9 cellular contexts compared by ENCODE assay signal in the genomic region with DNA sequence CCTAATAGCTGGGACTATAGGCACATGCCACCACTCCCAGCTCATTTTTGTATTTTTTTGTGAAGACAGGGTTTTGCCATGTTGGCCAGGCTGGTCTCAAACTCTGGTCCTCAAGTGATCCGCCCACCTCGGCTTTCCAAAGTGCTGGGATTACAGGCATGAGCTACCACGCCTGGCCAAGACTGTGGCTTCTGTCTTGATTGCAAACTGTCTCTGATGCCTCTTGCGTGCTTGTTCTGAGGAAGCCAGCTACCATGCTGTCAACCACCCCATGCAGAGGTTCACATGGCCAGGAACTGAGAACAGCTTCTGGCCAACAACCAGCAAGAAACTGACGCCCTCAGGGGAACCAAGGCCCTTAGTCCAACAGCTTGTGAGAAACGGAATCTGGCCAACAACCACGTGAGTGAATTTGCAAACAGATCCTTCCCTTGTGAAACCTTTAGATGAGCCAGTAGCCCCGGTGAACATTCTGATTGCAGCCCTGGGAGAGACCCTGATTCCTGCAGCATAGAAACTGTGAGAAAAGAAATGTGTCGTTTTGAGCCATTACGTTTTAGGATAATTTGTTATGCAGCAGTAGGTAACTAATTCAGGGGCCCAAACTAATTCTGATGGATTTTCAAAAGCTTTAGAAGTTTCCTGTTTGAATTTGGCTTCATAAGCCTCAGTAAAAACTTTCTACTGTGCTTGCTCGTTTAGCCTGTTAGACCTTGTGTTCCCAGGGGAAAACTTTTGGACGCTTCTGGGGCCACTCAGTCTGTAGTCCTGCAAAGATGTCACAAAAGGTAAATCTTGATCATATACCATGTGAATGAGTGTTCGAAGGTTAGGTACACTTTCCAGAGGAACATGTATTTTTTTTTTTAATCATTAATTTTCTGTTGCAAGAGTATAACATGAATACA.
DNase-seq lines count a peak whose midpoint lies in the region; ATAC-seq and TF ChIP-seq lines count a peak whose summit lies in the region.
"Had no signal": no experiment of that assay in that cellular context is flagged by ENCODE, and none has a peak within 500 bp of the region (broad histone marks: within the 10 kb centered on the region; RNA-seq: fewer than 3 reads in every experiment).

No MANE protein-coding gene starts in this region.

- no peaks in the 10 kb centered on the region for H3K9me3 ChIP-seq in suprapubic skin
- no peaks in the 10 kb centered on the region for H3K9me3 ChIP-seq in T-helper 17 cell (ENCODE audit: control insufficient read depth, low read length, poor library complexity, severe bottlenecking)

- DNase-seq in GM12864 (ENCODE audit: low read depth): peak; percentile 92
- DNase-seq in LNCaP clone FGC (ENCODE audit: low read depth): peak; percentile 11
- DNase-seq in fibroblast of pulmonary artery (ENCODE audit: low read depth): peak; percentile 87
- peak; percentile 80 to 82 for DNase-seq in suprapubic skin (ENCODE audit: low spot score in 2 of 2)
- no peak for DNase-seq in T-helper 17 cell
- DNase-seq in NCI-H2107 (lab: John Stamatoyannopoulos, UW): no peak
- no peak for DNase-seq in NK-92 treated with Interleukin-12 subunit alpha and Interleukin-12 subunit beta, amount 100 ng/mL, for 24 hours (lab: John Stamatoyannopoulos, UW)

- H3K4me1 Mint-ChIP-seq in T-helper 17 cell: peaks cover under 1% of the 10 kb centered on the region

- no peaks in the 10 kb centered on the region for H3K36me3 ChIP-seq in suprapubic skin

- H3K4me1 ChIP-seq in suprapubic skin: no peaks in the 10 kb centered on the region

- H3K27ac Mint-ChIP-seq in T-helper 17 cell: no peak overlapping the region

- H3K27ac ChIP-seq in suprapubic skin: peak overlapping the region; percentile 54

- TF ChIP-seq POLR2A in suprapubic skin (IDR thresholded peaks at IDR 0.05): no peak

- no peaks in the 10 kb centered on the region for H3K27me3 ChIP-seq in suprapubic skin

- no peaks in the 10 kb centered on the region for H3K27me3 Mint-ChIP-seq in T-helper 17 cell
- H3K27me3 Mint-ChIP-seq: stimulated activated naive CD8-positive, alpha-beta T cell treated with anti-CD3 and anti-CD28 coated beads, Interleukin-15, Interleukin-2, amounts not matched to agents 100 ng/mL and 50 ng/mL, for 24 hours had no signal

- H3K4me3 ChIP-seq in GM12864 (ENCODE audit: low read depth, low read length) (no peak overlapping the region; the same call in 1 of the 2 replicates), LNCaP clone FGC (ENCODE audit: low read depth, low read length) (no peak overlapping the region), fibroblast of pulmonary artery (replicated peaks; ENCODE audit: low read depth, low read length) (no peak overlapping the region), suprapubic skin (no peak overlapping the region)

- no peak for TF ChIP-seq EP300 in suprapubic skin (IDR thresholded peaks at IDR 0.05)

- H3K4me3 Mint-ChIP-seq in T-helper 17 cell: no peak overlapping the region

- TF ChIP-seq CTCF in GM12864 (IDR thresholded peaks at IDR 0.05; ENCODE audit: low read depth, low read length, missing control alignments) (no peak), LNCaP clone FGC (IDR thresholded peaks at IDR 0.05; ENCODE audit: control insufficient read depth, extremely low read depth, insufficient read depth) (no peak), fibroblast of pulmonary artery (IDR thresholded peaks at IDR 0.05; ENCODE audit: low read length, missing control alignments) (no peak), suprapubic skin (IDR thresholded peaks at IDR 0.05) (no peak)

- H3K36me3 Mint-ChIP-seq in T-helper 17 cell (ENCODE audit: low read depth): no peaks in the 10 kb centered on the region

- WGBS in suprapubic skin: 49% methylated on average over 13 of the region's 13 CpGs

- ATAC-seq in GM21737 (IDR thresholded peaks at IDR 0.05; ENCODE audit: unreplicated experiment) (peak; percentile 85), T-helper 17 cell (no peak)

Comparison
In these comparisons a context has a peak if more than half of its experiments do, and no peak if none do; other contexts are left out.
1. DNase-seq: peak in GM12864 (single experiment), LNCaP clone FGC (single experiment), fibroblast of pulmonary artery (single experiment) and suprapubic skin (2 of 2); none in T-helper 17 cell (0 of 3), NCI-H2107 (single experiment) and NK-92 treated with Interleukin-12 subunit alpha and Interleukin-12 subunit beta, amount 100 ng/mL, for 24 hours (single experiment).